In the genomic region with DNA sequence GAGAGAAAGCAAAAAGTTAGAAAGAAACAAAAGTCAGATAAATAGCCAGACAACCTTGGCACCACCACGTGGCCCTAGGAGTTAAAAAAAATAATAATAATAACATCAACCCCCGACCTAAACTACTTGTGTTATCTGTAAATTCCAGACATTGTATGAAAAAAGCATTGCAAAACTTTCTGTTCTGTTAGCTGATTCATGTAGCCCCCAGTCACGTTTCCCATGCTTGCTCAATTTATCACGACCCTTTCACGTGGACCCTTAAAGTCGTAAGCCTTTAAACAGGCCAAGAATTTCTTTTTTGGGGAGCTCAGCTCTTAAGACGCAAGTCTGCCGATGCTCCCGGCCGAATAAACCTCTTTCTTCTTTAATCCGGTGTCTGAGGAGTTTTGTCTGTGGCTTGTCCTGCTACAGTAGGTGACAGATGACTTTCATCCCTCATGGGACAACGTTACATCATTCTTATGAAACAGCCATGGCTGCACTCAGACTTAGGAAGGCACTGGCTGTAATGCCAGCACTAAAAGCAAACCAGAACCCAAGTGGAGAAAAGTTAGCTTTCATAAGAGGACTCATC, we compare ENCODE assay signal across 8 cellular contexts. TPM values are rescaled to one million over a fixed set of nuclear protein-coding genes. Genes with fewer than 3 reads are reported as not detected.
A peak's percentile ranks its signal among the peaks of the same experiment; 100 is the strongest.
DNase-seq lines count a peak whose midpoint lies in the region; ATAC-seq and TF ChIP-seq lines count a peak whose summit lies in the region.

No MANE protein-coding gene starts in this region.

- H3K4me1 Mint-ChIP-seq in CD14-positive monocyte: peaks cover 33% of the 10 kb centered on the region
- peaks cover 47% of the 10 kb centered on the region for H3K4me1 Mint-ChIP-seq in T-helper 2 cell treated with Interferon-gamma antibody and Interleukin-4, amounts not matched to agents 5 μg/mL and 100 μg/mL, for 36 hours (ENCODE audit: low read depth)

- H3K9me3 Mint-ChIP-seq in CD14-positive monocyte: peaks cover 11 to 26% (median 20%) of the 10 kb centered on the region in 7 donors
- peaks cover 5% of the 10 kb centered on the region for H3K9me3 Mint-ChIP-seq in T-helper 2 cell treated with Interferon-gamma antibody and Interleukin-4, amounts not matched to agents 5 μg/mL and 100 μg/mL, for 36 hours

- peak; percentile 72 for DNase-seq in CD14-positive monocyte (ENCODE audit: low spot score)
- DNase-seq in T-helper 2 cell treated with Interferon-gamma antibody and Interleukin-4, amounts not matched to agents 5 μg/mL and 100 μg/mL, for 36 hours (ENCODE audit: low spot score): no peak
- no peak for DNase-seq in esophagus muscularis mucosa (ENCODE audit: extremely low spot score)
- DNase-seq in NCI-H446 treated with DMSO at 0.1 percent for 48 hours (lab: John Stamatoyannopoulos, UW): no peak
- no peak for DNase-seq in OCI-M2 (lab: John Stamatoyannopoulos, UW; ENCODE audit: unreplicated experiment)

- H3K36me3 Mint-ChIP-seq in CD14-positive monocyte: peaks cover 8 to 12% of the 10 kb centered on the region in 2 donors
- H3K36me3 Mint-ChIP-seq in T-helper 2 cell treated with Interferon-gamma antibody and Interleukin-4, amounts not matched to agents 5 μg/mL and 100 μg/mL, for 36 hours (ENCODE audit: low read depth): peaks cover 10% of the 10 kb centered on the region

- no peak for TF ChIP-seq POLR2A in esophagus muscularis mucosa (IDR thresholded peaks at IDR 0.05; ENCODE audit: low read depth)

- intact Hi-C loops in CD14-positive monocyte (cut with micrococcal nuclease) (no loop called here), esophagus muscularis mucosa (cut with DNase I) (no loop called here)

- H3K36me3 ChIP-seq in esophagus muscularis mucosa (peaks cover 0 to 7% (median 0%) of the 10 kb centered on the region in 4 donors), neuron (ENCODE audit: insufficient read depth, low read length) (no peaks in the 10 kb centered on the region)

- peak; percentile 27 for ATAC-seq in GM19395 (IDR thresholded peaks at IDR 0.05; ENCODE audit: unreplicated experiment)
- ATAC-seq in HG03378 (IDR thresholded peaks at IDR 0.05; ENCODE audit: unreplicated experiment): peak; percentile 24

- H3K4me3 ChIP-seq in esophagus muscularis mucosa: peak overlapping the region; percentile 90 to 99 (median 94)
- H3K4me3 ChIP-seq in neuron (ENCODE audit: low read length): peak overlapping the region; percentile 76

- no peak for TF ChIP-seq EP300 in esophagus muscularis mucosa (IDR thresholded peaks at IDR 0.05)

- H3K27ac Mint-ChIP-seq in CD14-positive monocyte: peak overlapping the region; percentile 98 to 100 (median 100)
- H3K27ac Mint-ChIP-seq in T-helper 2 cell treated with Interferon-gamma antibody and Interleukin-4, amounts not matched to agents 5 μg/mL and 100 μg/mL, for 36 hours: peak overlapping the region; percentile 98

- peak overlapping the region; percentile 65 for H2AFZ ChIP-seq in neuron (ENCODE audit: low read depth, low read length)

- H3K4me3 Mint-ChIP-seq in CD14-positive monocyte: peak overlapping the region; percentile 87 to 98
- H3K4me3 Mint-ChIP-seq in T-helper 2 cell treated with Interferon-gamma antibody and Interleukin-4, amounts not matched to agents 5 μg/mL and 100 μg/mL, for 36 hours: peak overlapping the region; percentile 92

- peak overlapping the region; percentile 89 to 93 (median 92) for H3K27ac ChIP-seq in esophagus muscularis mucosa (replicated peaks in 1 of 4)

- no peaks in the 10 kb centered on the region for H3K9me3 ChIP-seq in esophagus muscularis mucosa
- no peaks in the 10 kb centered on the region for H3K9me3 ChIP-seq in neuron (ENCODE audit: low read length)

- H3K27me3 Mint-ChIP-seq in CD14-positive monocyte (ENCODE audit: low read depth in 3 of 3): peaks cover 0 to 2% (median 0%) of the 10 kb centered on the region in 3 donors
- H3K27me3 Mint-ChIP-seq in T-helper 2 cell treated with Interferon-gamma antibody and Interleukin-4, amounts not matched to agents 5 μg/mL and 100 μg/mL, for 36 hours (ENCODE audit: low read depth): no peaks in the 10 kb centered on the region

- H3K4me1 ChIP-seq in esophagus muscularis mucosa (peaks cover 59 to 81% (median 78%) of the 10 kb centered on the region in 4 donors), neuron (ENCODE audit: insufficient read depth, low read length) (peaks cover 39% of the 10 kb centered on the region)

- H3K27me3 ChIP-seq in esophagus muscularis mucosa: no peaks in the 10 kb centered on the region
- H3K27me3 ChIP-seq in neuron (ENCODE audit: insufficient read depth, low read length): no peaks in the 10 kb centered on the region

- no peak for TF ChIP-seq CTCF in CD14-positive monocyte (IDR thresholded peaks at IDR 0.05)
- no peak for TF ChIP-seq CTCF in esophagus muscularis mucosa (IDR thresholded peaks at IDR 0.05)

- 32% methylated on average over 12 of the region's 12 CpGs for WGBS in esophagus muscularis mucosa

RNA-seq across cellular contexts. Expression of gene ACOX3, which starts 0.5 kb away (rescaled TPM):
- polyA plus RNA-seq in CD14-positive monocyte: 10 to 100 TPM; 13.3 to 16.8 TPM
- total RNA-seq in esophagus muscularis mucosa: 10 to 100 TPM; 32.0 to 77.2 (median 43.8) TPM

RNA-seq across cellular contexts. Expression of gene TRMT44, which starts 0.6 kb away (rescaled TPM):
- 1 to 10 TPM; 4.9 to 6.6 TPM for polyA plus RNA-seq in CD14-positive monocyte
- total RNA-seq in esophagus muscularis mucosa: 10 to 100 TPM; 14.6 to 21.6 (median 19.4) TPM
